Comparison of ENCODE assay signal across 10 cellular contexts in genomic region chr10:73867126-73867807, GRCh38. TPM values are rescaled to one million over a fixed set of nuclear protein-coding genes. Genes with fewer than 3 reads are reported as not detected.
DNase-seq lines count a peak whose midpoint lies in the region; ATAC-seq and TF ChIP-seq lines count a peak whose summit lies in the region.
"Had no signal": no experiment of that assay in that cellular context is flagged by ENCODE, and none has a peak within 500 bp of the region (broad histone marks: within the 10 kb centered on the region; RNA-seq: fewer than 3 reads in every experiment).

No MANE protein-coding gene starts in this region.

- H3K4me1 Mint-ChIP-seq in activated T-cell treated with anti-CD3 and anti-CD28 coated beads, Interleukin-2, amount 50 U/mL, for 24 hours (ENCODE audit: low read depth): peaks cover 92% of the 10 kb centered on the region
- H3K4me1 Mint-ChIP-seq in memory B cell: peaks cover 52% of the 10 kb centered on the region
- peaks cover 15% of the 10 kb centered on the region for H3K4me1 Mint-ChIP-seq in MCF 10A (ENCODE audit: insufficient read depth, unreplicated experiment)

- H3K9me3 ChIP-seq in ascending aorta (no peaks in the 10 kb centered on the region), tibial nerve (no peaks in the 10 kb centered on the region)

- H3K27ac Mint-ChIP-seq in activated T-cell treated with anti-CD3 and anti-CD28 coated beads, Interleukin-2, amount 50 U/mL, for 24 hours: peak overlapping the region; percentile 95
- peak overlapping the region; percentile 91 for H3K27ac Mint-ChIP-seq in memory B cell
- H3K27ac Mint-ChIP-seq in MCF 10A (ENCODE audit: low read depth, unreplicated experiment): no peak overlapping the region

- H3K4me1 ChIP-seq in ascending aorta (peaks cover 38 to 87% of the 10 kb centered on the region in 2 donors), tibial nerve (peaks cover 0 to 67% (median 26%) of the 10 kb centered on the region in 4 donors)

- 39 to 54% methylated on average over 9 to 10 of the region's 10 CpGs for WGBS in tibial nerve, 2 donors

- H3K27ac ChIP-seq in ascending aorta (peak overlapping the region; percentile 78 to 94), tibial nerve (peak overlapping the region in 3 of 4 donors; percentile 49 to 63 (median 53))

- ATAC-seq in memory B cell (ENCODE audit: low read depth) (no peak), HG03378 (IDR thresholded peaks at IDR 0.05; ENCODE audit: unreplicated experiment) (no peak)

- intact Hi-C loops in ascending aorta (cut with DNase I) (no loop called here), MCF 10A (cut with micrococcal nuclease) (no loop called here)

- H3K4me3 ChIP-seq in ascending aorta (peak overlapping the region in 1 of 2 donors; percentile 22), tibial nerve (no peak overlapping the region)

- DNase-seq in activated T-cell treated with anti-CD3 and anti-CD28 coated beads, Interleukin-2, amount 50 U/mL, for 24 hours: no peak
- no peak for DNase-seq in activated T-cell treated with anti-CD3 and anti-CD28 coated beads for 4 hours
- DNase-seq in ascending aorta (ENCODE audit: low spot score in 2 of 2): peak in 1 of 2 donors; percentile 73
- no peak for DNase-seq in memory B cell (ENCODE audit: low spot score in 2 of 2)
- DNase-seq in tibial nerve (ENCODE audit: low spot score in 2 of 2): no peak
- DNase-seq in iPS-NIHi11 (ENCODE audit: low spot score): no peak
- DNase-seq in MCF 10A (ENCODE audit: unreplicated experiment): no peak
- DNase-seq: NCI-H526, T-helper 9 cell had no signal

- no peak overlapping the region for H3K4me3 Mint-ChIP-seq in activated T-cell treated with anti-CD3 and anti-CD28 coated beads, Interleukin-2, amount 50 U/mL, for 24 hours
- H3K4me3 Mint-ChIP-seq in memory B cell (no peak overlapping the region), MCF 10A (ENCODE audit: unreplicated experiment) (no peak overlapping the region)

- peaks cover 6 to 35% of the 10 kb centered on the region in 2 donors for H3K36me3 ChIP-seq in ascending aorta
- H3K36me3 ChIP-seq in tibial nerve: peaks cover 0 to 46% (median 0%) of the 10 kb centered on the region in 3 donors

- H3K36me3 Mint-ChIP-seq in activated T-cell treated with anti-CD3 and anti-CD28 coated beads, Interleukin-2, amount 50 U/mL, for 24 hours (ENCODE audit: low read depth): peaks cover 78% of the 10 kb centered on the region
- H3K36me3 Mint-ChIP-seq in memory B cell (peaks cover 4% of the 10 kb centered on the region), MCF 10A (ENCODE audit: insufficient read depth, unreplicated experiment) (peaks cover 22% of the 10 kb centered on the region)

- no peak for TF ChIP-seq EP300 in tibial nerve (IDR thresholded peaks at IDR 0.05)

- CTCF ChIA-PET in MCF 10A (lab: Yijun Ruan, JAX): interaction anchor here (0.6 to 1.3 kb wide), 4 partner anchors 12 to 246 kb away, joined by 3 to 5 read pairs (median 3); no protein-coding TSS in a partner anchor

- POLR2A ChIA-PET in MCF 10A (lab: Yijun Ruan, JAX): no interaction called here

- H3K27me3 ChIP-seq in ascending aorta: no peaks in the 10 kb centered on the region
- no peaks in the 10 kb centered on the region for H3K27me3 ChIP-seq in tibial nerve

- H3K27me3 Mint-ChIP-seq in activated T-cell treated with anti-CD3 and anti-CD28 coated beads, Interleukin-2, amount 50 U/mL, for 24 hours: no peaks in the 10 kb centered on the region
- H3K27me3 Mint-ChIP-seq in memory B cell (no peaks in the 10 kb centered on the region), MCF 10A (ENCODE audit: insufficient read depth, unreplicated experiment) (no peaks in the 10 kb centered on the region)

- TF ChIP-seq CTCF in ascending aorta (IDR thresholded peaks at IDR 0.05): no peak
- TF ChIP-seq CTCF in tibial nerve (IDR thresholded peaks at IDR 0.05): no peak
- TF ChIP-seq CTCF in MCF 10A (IDR thresholded peaks at IDR 0.05; ENCODE audit: unreplicated experiment): no peak

- H3K9me3 Mint-ChIP-seq in activated T-cell treated with anti-CD3 and anti-CD28 coated beads, Interleukin-2, amount 50 U/mL, for 24 hours: no peaks in the 10 kb centered on the region
- no peaks in the 10 kb centered on the region for H3K9me3 Mint-ChIP-seq in memory B cell
- no peaks in the 10 kb centered on the region for H3K9me3 Mint-ChIP-seq in MCF 10A (ENCODE audit: unreplicated experiment)

- no TSS peak for BruUV-seq in MCF 10A (replicated peaks; lab: Mats Ljungman, UMichigan)

- no peak for TF ChIP-seq POLR2A in tibial nerve (IDR thresholded peaks at IDR 0.05)

RNA-seq across cellular contexts. Expression of gene CAMK2G, which starts 7.1 kb away (rescaled TPM):
- 60.3 TPM for total RNA-seq in ascending aorta
- 10 to 100 TPM; 26.4 to 43.5 (median 35.1) TPM for total RNA-seq in tibial nerve
- 10.9 and 13.7 TPM in 2 replicates for total RNA-seq in MCF 10A (2022)

RNA-seq across cellular contexts. Expression of gene PLAU, which starts 43.7 kb away (rescaled TPM):
- total RNA-seq in ascending aorta (1.5 TPM), tibial nerve (1 to 10 TPM; 2.5 to 7.8 (median 3.5) TPM), MCF 10A (2022) (17.3 and 30.6 TPM in 2 replicates)

RNA-seq across cellular contexts. Expression of gene NDST2, which starts 55.9 kb away (rescaled TPM):
- total RNA-seq in ascending aorta: 130 TPM
- 10 to 100 TPM; 44.8 to 99.3 (median 61.7) TPM for total RNA-seq in tibial nerve
- 22.9 and 25.2 TPM in 2 replicates for total RNA-seq in MCF 10A (2022)
